16 cellular contexts compared by ENCODE assay signal in genomic region chr15:38004218-38004848, GRCh38.
DNase-seq lines count a peak whose midpoint lies in the region; ATAC-seq and TF ChIP-seq lines count a peak whose summit lies in the region.
"Had no signal": no experiment of that assay in that cellular context is flagged by ENCODE, and none has a peak within 500 bp of the region (broad histone marks: within the 10 kb centered on the region; RNA-seq: fewer than 3 reads in every experiment).

No MANE protein-coding gene starts in this region.

- peaks cover 5 to 9% of the 10 kb centered on the region in 2 donors for H3K4me1 Mint-ChIP-seq in stimulated activated naive B cell treated with anti-CD40 and anti-IgM and Interleukin-4, amounts not matched to agents 10 μg/mL and 1 μg/mL and 100 μg/mL, for 72 hours
- H3K4me1 Mint-ChIP-seq: CD4-positive, alpha-beta memory T cell; H9; IgD-negative memory B cell had no signal

- H3K36me3 ChIP-seq in lower lobe of right lung, result no peaks in the 10 kb centered on the region
- H3K36me3 ChIP-seq: BE2C had no signal

- H3K4me3 Mint-ChIP-seq in stimulated activated naive B cell treated with anti-CD40 and anti-IgM and Interleukin-4, amounts not matched to agents 10 μg/mL and 1 μg/mL and 100 μg/mL, for 72 hours, result no peak overlapping the region
- H3K4me3 Mint-ChIP-seq: CD4-positive, alpha-beta memory T cell; H9; IgD-negative memory B cell had no signal

- DNase-seq in left cardiac atrium (peak; percentile 21), right cardiac atrium (no peak), lower lobe of right lung (no peak), occipital lobe (lab: John Stamatoyannopoulos, UW) (no peak), 8988T (no peak)
- no peak for DNase-seq in stimulated activated naive B cell treated with anti-CD40 and anti-IgM and Interleukin-4, amounts not matched to agents 10 μg/mL and 1 μg/mL and 100 μg/mL, for 72 hours
- DNase-seq: ACHN; BE2C; CD4-positive, alpha-beta memory T cell; DMS53; DND-41; EL; H9 had no signal

- intact Hi-C loops in left cardiac atrium (cut with DNase I), result loop anchor here in 1 of 2 donors (10.0 kb wide), 1 partner anchor 350 kb away; no protein-coding TSS in a partner anchor
- intact Hi-C loops in right cardiac atrium (cut with DNase I), result loop anchor here in 1 of 4 donors (10.0 kb wide), 1 partner anchor 250 kb away; the partner anchor contains the start of gene SPRED1
- intact Hi-C loops in lower lobe of right lung (cut with DNase I), result loop anchor here (10.0 kb wide), 1 partner anchor 350 kb away; no protein-coding TSS in a partner anchor

- peaks cover 6 to 8% of the 10 kb centered on the region in 2 donors for H3K9me3 Mint-ChIP-seq in stimulated activated naive B cell treated with anti-CD40 and anti-IgM and Interleukin-4, amounts not matched to agents 10 μg/mL and 1 μg/mL and 100 μg/mL, for 72 hours

- H3K27ac ChIP-seq in right cardiac atrium (ENCODE audit: low read length), result no peak overlapping the region
- H3K27ac ChIP-seq in lower lobe of right lung, result no peak overlapping the region
- H3K27ac ChIP-seq: C4-2B had no signal

- H3K27me3 ChIP-seq in right cardiac atrium (ENCODE audit: control insufficient read depth, insufficient read depth) (no peaks in the 10 kb centered on the region), lower lobe of right lung (ENCODE audit: low read depth) (no peaks in the 10 kb centered on the region)
- H3K27me3 ChIP-seq: BE2C had no signal

- ATAC-seq in left cardiac atrium (peak in 1 of 2 donors; percentile 34), right cardiac atrium (no peak), lower lobe of right lung (peak; percentile 13 to 53)
- ATAC-seq in stimulated activated naive B cell treated with anti-CD40 and anti-IgM and Interleukin-4, amounts not matched to agents 10 μg/mL and 1 μg/mL and 100 μg/mL, for 72 hours (replicated peaks), result no peak
- ATAC-seq: HepG2 had no signal

- H3K4me3 ChIP-seq in right cardiac atrium (ENCODE audit: low read length) (no peak overlapping the region), lower lobe of right lung (no peak overlapping the region)

- 74% methylated on average over 4 of the region's 4 CpGs for WGBS in right cardiac atrium

- H3K36me3 Mint-ChIP-seq in stimulated activated naive B cell treated with anti-CD40 and anti-IgM and Interleukin-4, amounts not matched to agents 10 μg/mL and 1 μg/mL and 100 μg/mL, for 72 hours, result peaks cover 0 to 6% of the 10 kb centered on the region in 2 donors
- H3K36me3 Mint-ChIP-seq: CD4-positive, alpha-beta memory T cell had no signal

- no peak for TF ChIP-seq CTCF in lower lobe of right lung (IDR thresholded peaks at IDR 0.05)

- peak overlapping the region; percentile 10 for H3K27ac Mint-ChIP-seq in stimulated activated naive B cell treated with anti-CD40 and anti-IgM and Interleukin-4, amounts not matched to agents 10 μg/mL and 1 μg/mL and 100 μg/mL, for 72 hours
- H3K27ac Mint-ChIP-seq: CD4-positive, alpha-beta memory T cell; H9; IgD-negative memory B cell had no signal

- H3K27me3 Mint-ChIP-seq in stimulated activated naive B cell treated with anti-CD40 and anti-IgM and Interleukin-4, amounts not matched to agents 10 μg/mL and 1 μg/mL and 100 μg/mL, for 72 hours, result peaks cover 18 to 19% of the 10 kb centered on the region in 2 donors
- H3K27me3 Mint-ChIP-seq: IgD-negative memory B cell had no signal

- H3K9me3 ChIP-seq in right cardiac atrium (ENCODE audit: control insufficient read depth, low read length) (peaks cover 3% of the 10 kb centered on the region), lower lobe of right lung (no peaks in the 10 kb centered on the region)
- H3K9me3 ChIP-seq: BE2C had no signal

- H3K4me1 ChIP-seq in right cardiac atrium (ENCODE audit: control insufficient read depth, insufficient read depth, low read length), result no peaks in the 10 kb centered on the region
- H3K4me1 ChIP-seq in lower lobe of right lung, result peaks cover 5% of the 10 kb centered on the region
- H3K4me1 ChIP-seq: BE2C had no signal

Comparison
In these comparisons a context has a peak if more than half of its experiments do, and no peak if none do; other contexts are left out.
1. ATAC-seq: peak in lower lobe of right lung (2 of 2); none in right cardiac atrium (0 of 2) and stimulated activated naive B cell treated with anti-CD40 and anti-IgM and Interleukin-4, amounts not matched to agents 10 μg/mL and 1 μg/mL and 100 μg/mL, for 72 hours (0 of 2).